ENCODE assay signal across 1 cellular context in the genomic region with DNA sequence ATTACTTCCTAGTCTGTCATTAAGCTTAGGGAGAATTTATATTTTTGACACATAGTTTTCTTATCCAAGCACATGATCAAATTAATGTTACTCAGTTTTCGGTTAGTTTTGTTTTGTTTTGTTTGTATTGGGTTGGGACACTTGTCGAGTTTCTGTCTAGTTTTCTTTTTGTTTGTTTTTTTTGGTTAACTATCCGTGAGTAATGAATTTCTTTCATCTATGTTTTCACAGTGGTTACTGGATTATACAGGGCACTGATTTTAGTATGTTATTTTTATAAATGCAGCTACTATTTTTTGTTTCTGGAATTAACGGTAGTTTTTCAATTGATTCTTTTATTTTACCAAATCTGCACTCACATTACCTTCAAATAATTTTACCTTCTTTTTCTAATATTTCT.
TF ChIP-seq lines count a peak whose summit lies in the region.

No MANE protein-coding gene starts in this region.

TF ChIP-seq in HEK293, 187 proteins besides CTCF, POLR2A, EP300 and RAD21 (continued from another document):
- TF ChIP-seq ZNF785 (tag by site-specific recombination; IDR thresholded peaks at IDR 0.05) = no peak
- peak; percentile 19; the same call in 1 of the 2 replicates for TF ChIP-seq ZNF629 (tag by site-specific recombination; IDR thresholded peaks at IDR 0.05)
- TF ChIP-seq ZNF692 (tag by site-specific recombination; IDR thresholded peaks at IDR 0.05) = no peak
- TF ChIP-seq ZNF670 (tag by site-specific recombination; IDR thresholded peaks at IDR 0.05; ENCODE audit: low read depth) = no peak
- TF ChIP-seq, protein P1, sequence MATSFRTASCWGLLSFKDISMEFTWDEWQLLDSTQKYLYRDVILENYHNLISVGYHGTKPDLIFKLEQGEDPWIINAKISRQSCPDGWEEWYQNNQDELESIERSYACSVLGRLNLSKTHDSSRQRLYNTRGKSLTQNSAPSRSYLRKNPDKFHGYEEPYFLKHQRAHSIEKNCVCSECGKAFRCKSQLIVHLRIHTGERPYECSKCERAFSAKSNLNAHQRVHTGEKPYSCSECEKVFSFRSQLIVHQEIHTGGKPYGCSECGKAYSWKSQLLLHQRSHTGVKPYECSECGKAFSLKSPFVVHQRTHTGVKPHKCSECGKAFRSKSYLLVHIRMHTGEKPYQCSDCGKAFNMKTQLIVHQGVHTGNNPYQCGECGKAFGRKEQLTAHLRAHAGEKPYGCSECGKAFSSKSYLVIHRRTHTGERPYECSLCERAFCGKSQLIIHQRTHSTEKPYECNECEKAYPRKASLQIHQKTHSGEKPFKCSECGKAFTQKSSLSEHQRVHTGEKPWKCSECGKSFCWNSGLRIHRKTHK (tag by site-specific recombination; IDR thresholded peaks at IDR 0.05) = no peak
- peak; percentile 52; the same call in 1 of the 2 replicates for TF ChIP-seq BCL11A (tag by site-specific recombination; IDR thresholded peaks at IDR 0.05; ENCODE audit: low read depth)
- TF ChIP-seq PRDM10 (tag by site-specific recombination; IDR thresholded peaks at IDR 0.05) = no peak
- TF ChIP-seq OSR2 (tag by site-specific recombination; IDR thresholded peaks at IDR 0.05) = peak; percentile 82
- TF ChIP-seq ZBTB17 (tag by site-specific recombination; IDR thresholded peaks at IDR 0.05) = peak; percentile 21; the same call in 1 of the 2 replicates
- TF ChIP-seq FEZF1 (tag by site-specific recombination; IDR thresholded peaks at IDR 0.05) = peak; percentile 49
- TF ChIP-seq, protein P2, sequence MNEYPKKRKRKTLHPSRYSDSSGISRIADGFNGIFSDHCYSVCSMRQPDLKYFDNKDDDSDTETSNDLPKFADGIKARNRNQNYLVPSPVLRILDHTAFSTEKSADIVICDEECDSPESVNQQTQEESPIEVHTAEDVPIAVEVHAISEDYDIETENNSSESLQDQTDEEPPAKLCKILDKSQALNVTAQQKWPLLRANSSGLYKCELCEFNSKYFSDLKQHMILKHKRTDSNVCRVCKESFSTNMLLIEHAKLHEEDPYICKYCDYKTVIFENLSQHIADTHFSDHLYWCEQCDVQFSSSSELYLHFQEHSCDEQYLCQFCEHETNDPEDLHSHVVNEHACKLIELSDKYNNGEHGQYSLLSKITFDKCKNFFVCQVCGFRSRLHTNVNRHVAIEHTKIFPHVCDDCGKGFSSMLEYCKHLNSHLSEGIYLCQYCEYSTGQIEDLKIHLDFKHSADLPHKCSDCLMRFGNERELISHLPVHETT (tag by site-specific recombination; IDR thresholded peaks at IDR 0.05) = 0 out of 2 replicates have a peak, but pooled peaks have one; percentile 48
- TF ChIP-seq ZEB2 (tag by site-specific recombination; IDR thresholded peaks at IDR 0.05) = 0 out of 2 replicates have a peak, but pooled peaks have one; percentile 17
- TF ChIP-seq, protein P3, sequence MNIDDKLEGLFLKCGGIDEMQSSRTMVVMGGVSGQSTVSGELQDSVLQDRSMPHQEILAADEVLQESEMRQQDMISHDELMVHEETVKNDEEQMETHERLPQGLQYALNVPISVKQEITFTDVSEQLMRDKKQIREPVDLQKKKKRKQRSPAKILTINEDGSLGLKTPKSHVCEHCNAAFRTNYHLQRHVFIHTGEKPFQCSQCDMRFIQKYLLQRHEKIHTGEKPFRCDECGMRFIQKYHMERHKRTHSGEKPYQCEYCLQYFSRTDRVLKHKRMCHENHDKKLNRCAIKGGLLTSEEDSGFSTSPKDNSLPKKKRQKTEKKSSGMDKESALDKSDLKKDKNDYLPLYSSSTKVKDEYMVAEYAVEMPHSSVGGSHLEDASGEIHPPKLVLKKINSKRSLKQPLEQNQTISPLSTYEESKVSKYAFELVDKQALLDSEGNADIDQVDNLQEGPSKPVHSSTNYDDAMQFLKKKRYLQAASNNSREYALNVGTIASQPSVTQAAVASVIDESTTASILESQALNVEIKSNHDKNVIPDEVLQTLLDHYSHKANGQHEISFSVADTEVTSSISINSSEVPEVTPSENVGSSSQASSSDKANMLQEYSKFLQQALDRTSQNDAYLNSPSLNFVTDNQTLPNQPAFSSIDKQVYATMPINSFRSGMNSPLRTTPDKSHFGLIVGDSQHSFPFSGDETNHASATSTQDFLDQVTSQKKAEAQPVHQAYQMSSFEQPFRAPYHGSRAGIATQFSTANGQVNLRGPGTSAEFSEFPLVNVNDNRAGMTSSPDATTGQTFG (tag by site-specific recombination; IDR thresholded peaks at IDR 0.05; ENCODE audit: borderline replicate concordance) = peak; percentile 56; the same call in 1 of the 2 replicates
- no peak for TF ChIP-seq ZNF544 (tag by site-specific recombination; IDR thresholded peaks at IDR 0.05)
- no peak for TF ChIP-seq ZBTB48 (tag by site-specific recombination; IDR thresholded peaks at IDR 0.05)
- no peak for TF ChIP-seq ZNF747 (tag by site-specific recombination; IDR thresholded peaks at IDR 0.05)
- TF ChIP-seq ZNF624 (tag by site-specific recombination; IDR thresholded peaks at IDR 0.05) = no peak
- peak; percentile 78 for TF ChIP-seq GFI1B (tag by site-specific recombination; IDR thresholded peaks at IDR 0.05)
- TF ChIP-seq ZNF677 (tag by site-specific recombination; IDR thresholded peaks at IDR 0.05) = peak; percentile 97
- TF ChIP-seq, protein P4, sequence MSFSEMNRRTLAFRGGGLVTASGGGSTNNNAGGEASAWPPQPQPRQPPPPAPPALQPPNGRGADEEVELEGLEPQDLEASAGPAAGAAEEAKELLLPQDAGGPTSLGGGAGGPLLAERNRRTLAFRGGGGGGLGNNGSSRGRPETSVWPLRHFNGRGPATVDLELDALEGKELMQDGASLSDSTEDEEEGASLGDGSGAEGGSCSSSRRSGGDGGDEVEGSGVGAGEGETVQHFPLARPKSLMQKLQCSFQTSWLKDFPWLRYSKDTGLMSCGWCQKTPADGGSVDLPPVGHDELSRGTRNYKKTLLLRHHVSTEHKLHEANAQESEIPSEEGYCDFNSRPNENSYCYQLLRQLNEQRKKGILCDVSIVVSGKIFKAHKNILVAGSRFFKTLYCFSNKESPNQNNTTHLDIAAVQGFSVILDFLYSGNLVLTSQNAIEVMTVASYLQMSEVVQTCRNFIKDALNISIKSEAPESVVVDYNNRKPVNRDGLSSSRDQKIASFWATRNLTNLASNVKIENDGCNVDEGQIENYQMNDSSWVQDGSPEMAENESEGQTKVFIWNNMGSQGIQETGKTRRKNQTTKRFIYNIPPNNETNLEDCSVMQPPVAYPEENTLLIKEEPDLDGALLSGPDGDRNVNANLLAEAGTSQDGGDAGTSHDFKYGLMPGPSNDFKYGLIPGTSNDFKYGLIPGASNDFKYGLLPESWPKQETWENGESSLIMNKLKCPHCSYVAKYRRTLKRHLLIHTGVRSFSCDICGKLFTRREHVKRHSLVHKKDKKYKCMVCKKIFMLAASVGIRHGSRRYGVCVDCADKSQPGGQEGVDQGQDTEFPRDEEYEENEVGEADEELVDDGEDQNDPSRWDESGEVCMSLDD (tag by site-specific recombination; IDR thresholded peaks at IDR 0.05) = no peak
- no peak for TF ChIP-seq ZBTB1 (tag by site-specific recombination; IDR thresholded peaks at IDR 0.05)
- peak; percentile 21; the same call in 1 of the 2 replicates for TF ChIP-seq KLF8 (tag by site-specific recombination; IDR thresholded peaks at IDR 0.05)
TF ChIP-seq in HEK293: peak in this region for 16.
